1 cellular context compared by ENCODE assay signal in genomic region chr5:143694357-143694756, GRCh38.
A peak's percentile ranks its signal among the peaks of the same experiment; 100 is the strongest.
TF ChIP-seq lines count a peak whose summit lies in the region.

No MANE protein-coding gene starts in this region.

TF ChIP-seq in HepG2, 621 proteins besides CTCF, POLR2A, EP300 and RAD21 (continued from another document and continues in another):
- no peak for TF ChIP-seq PAX8 (CRISPR knock-in tag; IDR thresholded peaks at IDR 0.05; ENCODE audit: borderline replicate concordance)
- peak; percentile 87 for TF ChIP-seq ZMYM4 (CRISPR knock-in tag; IDR thresholded peaks at IDR 0.05)
- peak; percentile 82 for TF ChIP-seq BHLHE40 (IDR thresholded peaks at IDR 0.05; ENCODE audit: low read length)
- peak; percentile 65 for TF ChIP-seq BCL6 (CRISPR knock-in tag; IDR thresholded peaks at IDR 0.05)
- no peak for TF ChIP-seq ZNF205 (CRISPR knock-in tag; IDR thresholded peaks at IDR 0.05)
- TF ChIP-seq HOMEZ (CRISPR knock-in tag; IDR thresholded peaks at IDR 0.05; ENCODE audit: low read depth), result 0 out of 2 replicates have a peak, but pooled peaks have one; percentile 25
- TF ChIP-seq KLF16 (CRISPR knock-in tag; IDR thresholded peaks at IDR 0.05), result 0 out of 4 replicates have a peak, but pooled peaks of 1 of the 2 experiments have one; percentile 14
- TF ChIP-seq ZNF350 (CRISPR knock-in tag; IDR thresholded peaks at IDR 0.05; ENCODE audit: borderline replicate concordance, low read depth), result peak; percentile 28; the same call in 1 of the 2 replicates
- no peak for TF ChIP-seq THAP8 (CRISPR knock-in tag; IDR thresholded peaks at IDR 0.05; ENCODE audit: borderline replicate concordance)
- TF ChIP-seq ADNP (CRISPR knock-in tag; IDR thresholded peaks at IDR 0.05), result no peak
- TF ChIP-seq MIER2 (CRISPR knock-in tag; IDR thresholded peaks at IDR 0.05), result peak; percentile 73
- TF ChIP-seq TEAD2 (CRISPR knock-in tag; IDR thresholded peaks at IDR 0.05), result no peak
- peak; percentile 38; the same call in 1 of the 2 replicates for TF ChIP-seq AHDC1 (CRISPR knock-in tag; IDR thresholded peaks at IDR 0.05; ENCODE audit: borderline replicate concordance)
- peak; percentile 47; the same call in 1 of the 2 replicates for TF ChIP-seq HDAC1 (CRISPR knock-in tag; IDR thresholded peaks at IDR 0.05)
- TF ChIP-seq YEATS4 (CRISPR knock-in tag; IDR thresholded peaks at IDR 0.05; ENCODE audit: borderline replicate concordance), result 0 out of 2 replicates have a peak, but pooled peaks have one; percentile 24
- no peak for TF ChIP-seq NR1H2 (CRISPR knock-in tag; IDR thresholded peaks at IDR 0.05; ENCODE audit: borderline replicate concordance, low read depth)
- peak; percentile 48; the same call in 1 of the 2 replicates for TF ChIP-seq RXRB (CRISPR knock-in tag; IDR thresholded peaks at IDR 0.05; ENCODE audit: borderline replicate concordance)
- peak; percentile 67 for TF ChIP-seq ZNF7 (CRISPR knock-in tag; IDR thresholded peaks at IDR 0.05)
- peak; percentile 61 for TF ChIP-seq FOXA3 (CRISPR knock-in tag; IDR thresholded peaks at IDR 0.05)
- no peak for TF ChIP-seq YEATS2 (CRISPR knock-in tag; IDR thresholded peaks at IDR 0.05; ENCODE audit: borderline replicate concordance)
- peak; percentile 61 for TF ChIP-seq MAX (IDR thresholded peaks at IDR 0.05)
- peak; percentile 64 for TF ChIP-seq USF2 (IDR thresholded peaks at IDR 0.05; ENCODE audit: low read depth, low read length)
- TF ChIP-seq USF2 (CRISPR knock-in tag; IDR thresholded peaks at IDR 0.05; ENCODE audit: borderline replicate concordance), result peak; percentile 80; the same call in 1 of the 2 replicates
- TF ChIP-seq KAT8 (CRISPR knock-in tag; IDR thresholded peaks at IDR 0.05), result peak; percentile 44; the same call in 1 of the 2 replicates
- 0 out of 2 replicates have a peak, but pooled peaks have one; percentile 37 for TF ChIP-seq ZMAT3 (CRISPR knock-in tag; conservative IDR thresholded peaks at IDR 0.05)
- TF ChIP-seq MIER3 (CRISPR knock-in tag; IDR thresholded peaks at IDR 0.05; ENCODE audit: borderline replicate concordance), result 0 out of 2 replicates have a peak, but pooled peaks have one; percentile 40
- TF ChIP-seq ZNF724P (CRISPR knock-in tag; IDR thresholded peaks at IDR 0.05; ENCODE audit: borderline replicate concordance), result no peak
- no peak for TF ChIP-seq NFIB (CRISPR knock-in tag; IDR thresholded peaks at IDR 0.05; ENCODE audit: borderline replicate concordance)
- TF ChIP-seq ZFX (CRISPR knock-in tag; IDR thresholded peaks at IDR 0.05; ENCODE audit: low read depth), result 0 out of 2 replicates have a peak, but pooled peaks have one; percentile 17
- peak; percentile 56; the same call in 1 of the 2 replicates for TF ChIP-seq POGZ (CRISPR knock-in tag; IDR thresholded peaks at IDR 0.05)
- TF ChIP-seq ZNF318 (CRISPR knock-in tag; IDR thresholded peaks at IDR 0.05), result no peak
- peak; percentile 20; the same call in 1 of the 2 replicates for TF ChIP-seq ELF3 (CRISPR knock-in tag; IDR thresholded peaks at IDR 0.05)
- TF ChIP-seq FOXK1 (CRISPR knock-in tag; IDR thresholded peaks at IDR 0.05; ENCODE audit: borderline replicate concordance, low read depth), result 0 out of 2 replicates have a peak, but pooled peaks have one; percentile 35
- 0 out of 2 replicates have a peak, but pooled peaks have one; percentile 45 for TF ChIP-seq SOX13 (IDR thresholded peaks at IDR 0.05)
- peak in 1 of 2 experiments; percentile 81; a peak in 2 of 4 replicates for TF ChIP-seq SOX13 (CRISPR knock-in tag; conservative IDR thresholded peaks at IDR 0.05 in 1 of 2, IDR thresholded peaks at IDR 0.05 in 1 of 2)
- TF ChIP-seq ZNF644 (CRISPR knock-in tag; IDR thresholded peaks at IDR 0.05; ENCODE audit: low read depth), result peak; percentile 78
- no peak for TF ChIP-seq THAP9 (CRISPR knock-in tag; IDR thresholded peaks at IDR 0.05; ENCODE audit: borderline replicate concordance)
- 0 out of 2 replicates have a peak, but pooled peaks have one; percentile 4 for TF ChIP-seq STAG1 (CRISPR knock-in tag; IDR thresholded peaks at IDR 0.05)
- TF ChIP-seq ZBTB8A (CRISPR knock-in tag; IDR thresholded peaks at IDR 0.05; ENCODE audit: borderline replicate concordance, low read depth), result no peak
